In the genomic region with DNA sequence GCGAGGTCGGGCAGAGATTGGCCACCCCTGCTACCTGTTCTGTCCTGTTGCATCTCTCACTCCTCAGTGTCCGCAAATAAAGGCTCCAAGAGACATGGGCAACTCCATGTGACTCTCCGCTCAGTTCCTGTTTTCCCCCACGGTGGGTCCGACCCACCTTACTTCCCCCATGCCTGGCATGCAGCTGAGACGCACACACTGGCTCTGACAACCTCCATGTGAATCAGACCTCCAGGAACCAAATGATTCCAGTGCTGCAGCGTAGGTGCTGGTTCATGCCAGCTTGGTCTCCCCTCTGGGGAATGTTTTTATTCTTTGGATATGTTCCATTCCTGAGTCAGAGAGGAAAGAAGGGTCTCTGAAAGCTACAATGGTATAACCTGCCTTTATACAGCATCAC, we compare ENCODE assay signal across 15 cellular contexts.
A peak's percentile ranks its signal among the peaks of the same experiment; 100 is the strongest.
DNase-seq lines count a peak whose midpoint lies in the region; ATAC-seq and TF ChIP-seq lines count a peak whose summit lies in the region.
"Had no signal": no experiment of that assay in that cellular context is flagged by ENCODE, and none has a peak within 500 bp of the region (broad histone marks: within the 10 kb centered on the region; RNA-seq: fewer than 3 reads in every experiment).

No MANE protein-coding gene starts in this region.

- H3K36me3 ChIP-seq in esophagus muscularis mucosa (no peaks in the 10 kb centered on the region), skeletal muscle tissue (ENCODE audit: control insufficient read depth in 3 of 3, insufficient read depth in 3 of 3, low read length in 3 of 3) (peaks cover 0 to 3% (median 2%) of the 10 kb centered on the region in 3 donors)

- TF ChIP-seq CTCF in esophagus muscularis mucosa (IDR thresholded peaks at IDR 0.05) (no peak), Calu3 (IDR thresholded peaks at IDR 0.05; ENCODE audit: unreplicated experiment) (no peak)

- ATAC-seq in activated CD8-positive, alpha-beta memory T cell treated with anti-CD3 and anti-CD28 coated beads, Interleukin-2, amount 10 ng/mL, durations not matched to agents 7 days and 5 days, result no peak
- ATAC-seq: A549 had no signal

- H3K27me3 ChIP-seq in esophagus muscularis mucosa (no peaks in the 10 kb centered on the region), skeletal muscle tissue (ENCODE audit: control insufficient read depth in 3 of 3, insufficient read depth in 3 of 3, low read length in 3 of 3) (no peaks in the 10 kb centered on the region)

- 78% methylated on average over 8 of the region's 8 CpGs for WGBS in esophagus muscularis mucosa

- CTCF ChIA-PET in activated CD8-positive, alpha-beta memory T cell treated with anti-CD3 and anti-CD28 coated beads, Interleukin-2, amount 10 ng/mL, durations not matched to agents 7 days and 5 days (lab: Charles Lee), result no interaction called here
- CTCF ChIA-PET in Calu3 (lab: Charles Lee), result no interaction called here

- H3K4me1 Mint-ChIP-seq in activated CD8-positive, alpha-beta memory T cell treated with anti-CD3 and anti-CD28 coated beads, Interleukin-2, amount 10 ng/mL, durations not matched to agents 7 days and 5 days, result peaks cover 18% of the 10 kb centered on the region
- no peaks in the 10 kb centered on the region for H3K4me1 Mint-ChIP-seq in Calu3 (ENCODE audit: low read depth, unreplicated experiment)

- intact Hi-C loops in esophagus muscularis mucosa (cut with DNase I) (no loop called here), Calu3 (cut with micrococcal nuclease; ENCODE audit: unreplicated experiment) (no loop called here)

- H3K27ac ChIP-seq in esophagus muscularis mucosa (replicated peaks in 1 of 4) (peak overlapping the region in 2 of 4 donors; percentile 11 to 34), skeletal muscle tissue (ENCODE audit: low read depth, low read length) (peak overlapping the region; percentile 36)
- H3K27ac ChIP-seq: A549, SK-N-MC had no signal

- no peak for TF ChIP-seq POLR2A in esophagus muscularis mucosa (IDR thresholded peaks at IDR 0.05; ENCODE audit: low read depth)

- H3K27ac Mint-ChIP-seq in activated CD8-positive, alpha-beta memory T cell treated with anti-CD3 and anti-CD28 coated beads, Interleukin-2, amount 10 ng/mL, durations not matched to agents 7 days and 5 days, result no peak overlapping the region
- H3K27ac Mint-ChIP-seq in Calu3 (ENCODE audit: unreplicated experiment), result no peak overlapping the region
- H3K27ac Mint-ChIP-seq: type B pancreatic cell had no signal

- peaks cover 20% of the 10 kb centered on the region for H3K27me3 Mint-ChIP-seq in activated CD8-positive, alpha-beta memory T cell treated with anti-CD3 and anti-CD28 coated beads, Interleukin-2, amount 10 ng/mL, durations not matched to agents 7 days and 5 days
- H3K27me3 Mint-ChIP-seq in Calu3 (ENCODE audit: unreplicated experiment), result peaks cover 76% of the 10 kb centered on the region

- DNase-seq in activated CD8-positive, alpha-beta memory T cell treated with anti-CD3 and anti-CD28 coated beads, Interleukin-2, amount 50 U/mL, for 48 hours, result peak; percentile 37
- no peak for DNase-seq in activated CD8-positive, alpha-beta memory T cell treated with anti-CD3 and anti-CD28 coated beads, Interleukin-2, amount 10 ng/mL, durations not matched to agents 7 days and 5 days
- DNase-seq in M059J (ENCODE audit: low read depth) (peak; percentile 51), esophagus muscularis mucosa (ENCODE audit: extremely low spot score) (peak; percentile 66), NCI-H2171 (lab: John Stamatoyannopoulos, UW) (no peak), NCI-H128 (lab: John Stamatoyannopoulos, UW; ENCODE audit: unreplicated experiment) (no peak), Calu3 (no peak)
- DNase-seq: DMS53; KBM-7; NCI-H2107; NK-92 treated with Interleukin-12 subunit alpha and Interleukin-12 subunit beta, amount 100 ng/mL, for 24 hours had no signal

- no peak overlapping the region for H3K4me3 ChIP-seq in esophagus muscularis mucosa
- no peak overlapping the region for H3K4me3 ChIP-seq in skeletal muscle tissue (ENCODE audit: low read length in 3 of 3)
- H3K4me3 ChIP-seq: A549, SK-N-MC had no signal

- BruUV-seq in Calu3 (replicated peaks; lab: Mats Ljungman, UMichigan), result no TSS peak

- no peak for TF ChIP-seq EP300 in esophagus muscularis mucosa (IDR thresholded peaks at IDR 0.05)

- H3K36me3 Mint-ChIP-seq in activated CD8-positive, alpha-beta memory T cell treated with anti-CD3 and anti-CD28 coated beads, Interleukin-2, amount 10 ng/mL, durations not matched to agents 7 days and 5 days, result no peaks in the 10 kb centered on the region
- no peaks in the 10 kb centered on the region for H3K36me3 Mint-ChIP-seq in Calu3 (ENCODE audit: insufficient read depth, unreplicated experiment)
- H3K36me3 Mint-ChIP-seq: type B pancreatic cell had no signal

- H3K4me3 Mint-ChIP-seq in activated CD8-positive, alpha-beta memory T cell treated with anti-CD3 and anti-CD28 coated beads, Interleukin-2, amount 10 ng/mL, durations not matched to agents 7 days and 5 days, result no peak overlapping the region
- H3K4me3 Mint-ChIP-seq in Calu3 (ENCODE audit: low read depth, unreplicated experiment), result no peak overlapping the region
- H3K4me3 Mint-ChIP-seq: type B pancreatic cell had no signal

- no peaks in the 10 kb centered on the region for H3K9me3 Mint-ChIP-seq in activated CD8-positive, alpha-beta memory T cell treated with anti-CD3 and anti-CD28 coated beads, Interleukin-2, amount 10 ng/mL, durations not matched to agents 7 days and 5 days (ENCODE audit: low read depth)
- H3K9me3 Mint-ChIP-seq in Calu3 (ENCODE audit: low read depth, unreplicated experiment), result no peaks in the 10 kb centered on the region
- H3K9me3 Mint-ChIP-seq: type B pancreatic cell had no signal

- H3K9me3 ChIP-seq in esophagus muscularis mucosa (no peaks in the 10 kb centered on the region), skeletal muscle tissue (ENCODE audit: control insufficient read depth in 3 of 3, low read length in 3 of 3) (no peaks in the 10 kb centered on the region)
- H3K9me3 ChIP-seq: A549 had no signal

- H3K4me1 ChIP-seq in esophagus muscularis mucosa, result peaks cover 29 to 38% (median 37%) of the 10 kb centered on the region in 4 donors
- peaks cover 43 to 63% (median 50%) of the 10 kb centered on the region in 3 donors for H3K4me1 ChIP-seq in skeletal muscle tissue (ENCODE audit: control insufficient read depth in 3 of 3, insufficient read depth in 3 of 3, low read length in 3 of 3)
- H3K4me1 ChIP-seq: A549 had no signal

- peak overlapping the region in 2 of 3 donors; percentile 11 to 53 for H3K9ac ChIP-seq in skeletal muscle tissue (ENCODE audit: low read depth in 1 of 3, low read length in 3 of 3)

Comparison
In these comparisons a context has a peak if more than half of its experiments do, and no peak if none do; other contexts are left out.
1. DNase-seq: peak in activated CD8-positive, alpha-beta memory T cell treated with anti-CD3 and anti-CD28 coated beads, Interleukin-2, amount 50 U/mL, for 48 hours (single experiment), M059J (single experiment) and esophagus muscularis mucosa (single experiment); none in activated CD8-positive, alpha-beta memory T cell treated with anti-CD3 and anti-CD28 coated beads, Interleukin-2, amount 10 ng/mL, durations not matched to agents 7 days and 5 days (single experiment), NCI-H2171 (single experiment), NCI-H128 (single experiment) and Calu3 (single experiment).